ENCODE assay signal across 16 cellular contexts in the genomic region with DNA sequence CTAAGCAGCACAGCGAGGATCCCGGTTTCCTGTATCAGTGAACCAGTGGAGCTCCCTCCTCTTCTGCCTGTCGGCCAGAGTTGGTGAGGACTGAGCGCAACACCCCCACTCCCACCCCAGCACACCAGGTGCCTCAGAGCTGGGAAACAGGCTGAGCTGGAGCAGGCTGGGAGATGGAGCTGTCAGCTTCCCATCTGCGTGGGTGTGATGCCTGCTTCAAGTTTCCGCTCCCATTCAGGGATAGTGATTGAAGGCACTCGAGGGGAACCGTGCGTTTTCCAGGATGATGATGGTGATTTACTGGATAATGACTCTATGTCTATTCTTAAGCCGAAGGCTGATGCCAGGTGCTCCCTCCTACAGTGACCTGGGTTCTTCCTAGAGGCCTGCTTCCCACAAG.
"Had no signal": no experiment of that assay in that cellular context is flagged by ENCODE, and none has a peak within 500 bp of the region (broad histone marks: within the 10 kb centered on the region; RNA-seq: fewer than 3 reads in every experiment).

No MANE protein-coding gene starts in this region.

- DNase-seq: activated CD4-positive, alpha-beta T cell treated with anti-CD3 and anti-CD28 coated beads, Interleukin-2, amount 10 ng/mL, durations not matched to agents 7 days and 5 days; activated CD8-positive, alpha-beta memory T cell treated with anti-CD3 and anti-CD28 coated beads, Interleukin-2, amount 10 ng/mL, durations not matched to agents 7 days and 5 days; activated CD8-positive, alpha-beta T cell treated with anti-CD3 and anti-CD28 coated beads for 36 hours; activated gamma-delta T cell; aorta; dermis blood vessel endothelial cell; effector CD8-positive, alpha-beta T cell; foreskin keratinocyte; left cardiac atrium; stimulated activated CD4-positive, alpha-beta T cell treated with anti-CD3 and anti-CD28 coated beads, Interleukin-2, amount 100 ng/mL, for 24 hours; transverse colon; uterus had no signal

- H3K27me3 ChIP-seq: foreskin keratinocyte, right lobe of liver, transverse colon, uterus had no signal

- H3K4me3 ChIP-seq: right lobe of liver, skin epidermis, transverse colon, uterus had no signal

- H3K36me3 ChIP-seq: right lobe of liver, transverse colon, uterus had no signal

- H3K9me3 ChIP-seq: right lobe of liver, transverse colon, uterus had no signal

- H3K4me1 ChIP-seq: foreskin keratinocyte, right lobe of liver, transverse colon, uterus had no signal

- ATAC-seq: activated CD4-positive, CD25-positive, alpha-beta regulatory T cell treated with anti-CD3 and anti-CD28 coated beads, Interleukin-2, amount 50 U/mL, for 24 hours; activated CD8-positive, alpha-beta memory T cell treated with anti-CD3 and anti-CD28 coated beads, Interleukin-2, amount 10 ng/mL, durations not matched to agents 7 days and 5 days; activated CD8-positive, alpha-beta T cell treated with anti-CD3 and anti-CD28 coated beads for 36 hours; foreskin keratinocyte; left cardiac atrium; right lobe of liver; stimulated activated memory B cell treated with anti-CD40 and anti-IgM and Interleukin-4, amounts not matched to agents 10 μg/mL and 1 μg/mL and 100 μg/mL, for 72 hours had no signal
